8 cellular contexts compared by ENCODE assay signal in genomic region chr2:23824777-23825212, GRCh38.
DNase-seq lines count a peak whose midpoint lies in the region; ATAC-seq, FAIRE-seq and TF ChIP-seq lines count a peak whose summit lies in the region.

No MANE protein-coding gene starts in this region.

- no peaks in the 10 kb centered on the region for H3K36me3 Mint-ChIP-seq in T-helper 17 cell (ENCODE audit: low read depth)

- H4K20me1 ChIP-seq in fibroblast of lung (ENCODE audit: control insufficient read depth, extremely low read depth, insufficient read depth, low read length) = no peaks in the 10 kb centered on the region

- no peak overlapping the region for H3K4me2 ChIP-seq in fibroblast of lung (ENCODE audit: extremely low read depth, insufficient read depth, low read length)

- H3K9me3 ChIP-seq in T-helper 17 cell (ENCODE audit: control insufficient read depth, low read length, poor library complexity, severe bottlenecking) (no peaks in the 10 kb centered on the region), fibroblast of lung (ENCODE audit: control insufficient read depth, insufficient read depth, low read depth, low read length) (no peaks in the 10 kb centered on the region), pancreas (no peaks in the 10 kb centered on the region)

- FAIRE-seq in pancreas (lab: Jason Lieb, UNC) = peak; percentile 78

- no peak overlapping the region for H3K4me3 Mint-ChIP-seq in T-helper 17 cell

- DNase-seq in COR-L47 (lab: John Stamatoyannopoulos, UW) = peak; percentile 28
- peak; percentile 82 for DNase-seq in NAMALWA (ENCODE audit: low spot score)
- no peak for DNase-seq in T-helper 17 cell
- peak; percentile 33 to 75 for DNase-seq in fibroblast of lung (ENCODE audit: low read depth in 2 of 2)
- no peak for DNase-seq in pancreas
- DNase-seq in lower leg skin (ENCODE audit: low spot score in 2 of 2) = no peak
- no peak for DNase-seq in islet precursor cell

- WGBS in pancreas, 2 donors = 33 to 40% methylated on average over 2 of the region's 2 CpGs
- WGBS in lower leg skin, 2 donors = 29 to 41% methylated on average over 2 of the region's 2 CpGs

- H3K27me3 ChIP-seq in fibroblast of lung (ENCODE audit: control insufficient read depth, insufficient read depth, low read length) (no peaks in the 10 kb centered on the region), pancreas (no peaks in the 10 kb centered on the region)

- H3K9ac ChIP-seq in fibroblast of lung (ENCODE audit: insufficient read depth, low read length) = no peak overlapping the region

- peak; percentile 54 to 70 for TF ChIP-seq CTCF in fibroblast of lung (conservative IDR thresholded peaks at IDR 0.05 in 1 of 2, IDR thresholded peaks at IDR 0.05 in 1 of 2; ENCODE audit: low read depth in 1 of 2, low read length in 2 of 2)
- TF ChIP-seq CTCF in pancreas (IDR thresholded peaks at IDR 0.05) = peak; percentile 42 to 61 (median 45)
- TF ChIP-seq CTCF in lower leg skin (IDR thresholded peaks at IDR 0.05) = no peak

- no peak overlapping the region for H2AFZ ChIP-seq in fibroblast of lung (ENCODE audit: low read length)

- H3K4me1 Mint-ChIP-seq in T-helper 17 cell = peaks cover 2% of the 10 kb centered on the region

- intact Hi-C loops in pancreas (cut with DNase I) (no loop called here), lower leg skin (cut with DNase I; ENCODE audit: low total_unique reads) (loop anchor here (10.0 kb wide), 1 partner anchor 260 kb away; the partner anchor contains the start of gene TP53I3)

- H3K27ac ChIP-seq in fibroblast of lung (ENCODE audit: insufficient read depth, low read length) (no peak overlapping the region), pancreas (no peak overlapping the region)

- H3K27me3 Mint-ChIP-seq in T-helper 17 cell = no peaks in the 10 kb centered on the region

- H3K27ac Mint-ChIP-seq in T-helper 17 cell = no peak overlapping the region

- no peak overlapping the region for H3K4me3 ChIP-seq in fibroblast of lung (replicated peaks in 1 of 4; ENCODE audit: control extremely low read depth in 1 of 4, insufficient read depth in 1 of 4, low read depth in 3 of 4, low read length in 4 of 4)
- no peak overlapping the region for H3K4me3 ChIP-seq in pancreas
- no peak overlapping the region for H3K4me3 ChIP-seq in lower leg skin (ENCODE audit: low read depth, poor library complexity, severe bottlenecking)

- H3K36me3 ChIP-seq in fibroblast of lung (ENCODE audit: control insufficient read depth, insufficient read depth, low read length) (no peaks in the 10 kb centered on the region), pancreas (peaks cover 0 to 8% (median 0%) of the 10 kb centered on the region in 3 donors)

- H3K4me1 ChIP-seq in fibroblast of lung (ENCODE audit: control insufficient read depth, extremely low read depth, insufficient read depth, low read length) (peaks cover 2% of the 10 kb centered on the region), pancreas (no peaks in the 10 kb centered on the region)

- TF ChIP-seq POLR2A in lower leg skin (IDR thresholded peaks at IDR 0.05) = no peak

- peak; percentile 56 for ATAC-seq in GM18511 (IDR thresholded peaks at IDR 0.05; ENCODE audit: unreplicated experiment)
- peak; percentile 62 for ATAC-seq in T-helper 17 cell
- peak; percentile 48 to 82 (median 81) for ATAC-seq in pancreas

- no peaks in the 10 kb centered on the region for H3K79me2 ChIP-seq in fibroblast of lung (ENCODE audit: control insufficient read depth, insufficient read depth, low read length)

Comparison
In these comparisons a context has a peak if more than half of its experiments do, and no peak if none do; other contexts are left out.
1. DNase-seq: peak in COR-L47 (single experiment), NAMALWA (single experiment) and fibroblast of lung (2 of 2); none in T-helper 17 cell (0 of 3), pancreas (0 of 6), lower leg skin (0 of 2) and islet precursor cell (single experiment).
2. CTCF ChIP-seq: peak in fibroblast of lung (2 of 2) and pancreas (4 of 4); none in lower leg skin (0 of 3).
3. Peak in every context shown above with its lines, with median percentiles within 50 percentile points of each other: ATAC-seq.